1 cellular context compared by ENCODE assay signal in genomic region chr20:38224534-38224933, GRCh38.
TF ChIP-seq lines count a peak whose summit lies in the region.

No MANE protein-coding gene starts in this region.

TF ChIP-seq in K562, 482 proteins besides CTCF, POLR2A, EP300 and RAD21:
- TF ChIP-seq, protein P1, sequence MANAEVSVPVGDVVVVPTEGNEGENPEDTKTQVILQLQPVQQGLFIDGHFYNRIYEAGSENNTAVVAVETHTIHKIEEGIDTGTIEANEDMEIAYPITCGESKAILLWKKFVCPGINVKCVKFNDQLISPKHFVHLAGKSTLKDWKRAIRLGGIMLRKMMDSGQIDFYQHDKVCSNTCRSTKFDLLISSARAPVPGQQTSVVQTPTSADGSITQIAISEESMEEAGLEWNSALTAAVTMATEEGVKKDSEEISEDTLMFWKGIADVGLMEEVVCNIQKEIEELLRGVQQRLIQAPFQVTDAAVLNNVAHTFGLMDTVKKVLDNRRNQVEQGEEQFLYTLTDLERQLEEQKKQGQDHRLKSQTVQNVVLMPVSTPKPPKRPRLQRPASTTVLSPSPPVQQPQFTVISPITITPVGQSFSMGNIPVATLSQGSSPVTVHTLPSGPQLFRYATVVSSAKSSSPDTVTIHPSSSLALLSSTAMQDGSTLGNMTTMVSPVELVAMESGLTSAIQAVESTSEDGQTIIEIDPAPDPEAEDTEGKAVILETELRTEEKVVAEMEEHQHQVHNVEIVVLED (CRISPR knock-in tag; IDR thresholded peaks at IDR 0.05), result no peak
- 0 out of 2 replicates have a peak, but pooled peaks have one; percentile 9 for TF ChIP-seq CEBPB (tag; IDR thresholded peaks at IDR 0.05)
